ENCODE assay signal across 1 cellular context in genomic region chr12:6542209-6543009, GRCh38.
TF ChIP-seq lines count a peak whose summit lies in the region.

No MANE protein-coding gene starts in this region.

TF ChIP-seq in HepG2, 621 proteins besides CTCF, POLR2A, EP300 and RAD21 (continued from another document and continues in another):
- TF ChIP-seq DNMT3B (CRISPR knock-in tag; conservative IDR thresholded peaks at IDR 0.05): no peak
- TF ChIP-seq KMT2B (CRISPR knock-in tag; IDR thresholded peaks at IDR 0.05): 0 out of 2 replicates have a peak, but pooled peaks have one; percentile 42
- TF ChIP-seq ZNF781 (CRISPR knock-in tag; IDR thresholded peaks at IDR 0.05; ENCODE audit: borderline replicate concordance, not compliant biosample characterization): peak; percentile 83
- peak; percentile 80 for TF ChIP-seq REPIN1 (CRISPR knock-in tag; IDR thresholded peaks at IDR 0.05; ENCODE audit: borderline replicate concordance, low read depth)
- no peak for TF ChIP-seq ZSCAN31 (CRISPR knock-in tag; IDR thresholded peaks at IDR 0.05; ENCODE audit: low read depth)
- TF ChIP-seq ZNF530 (CRISPR knock-in tag; IDR thresholded peaks at IDR 0.05; ENCODE audit: low read depth): no peak
- TF ChIP-seq PHF5A (CRISPR knock-in tag; IDR thresholded peaks at IDR 0.05; ENCODE audit: low read depth, unreplicated experiment): peak; percentile 31
- 0 out of 2 replicates have a peak, but pooled peaks have one; percentile 44 for TF ChIP-seq RERE (CRISPR knock-in tag; IDR thresholded peaks at IDR 0.05; ENCODE audit: low read depth)
- no peak for TF ChIP-seq SP4 (CRISPR knock-in tag; IDR thresholded peaks at IDR 0.05)
- peak; percentile 48 for TF ChIP-seq ZNF350 (CRISPR knock-in tag; IDR thresholded peaks at IDR 0.05; ENCODE audit: borderline replicate concordance, low read depth)
- TF ChIP-seq ZNF615 (CRISPR knock-in tag; IDR thresholded peaks at IDR 0.05; ENCODE audit: borderline replicate concordance): no peak
- TF ChIP-seq TEAD2 (CRISPR knock-in tag; IDR thresholded peaks at IDR 0.05): no peak
- no peak; the same call in 1 of the 2 replicates for TF ChIP-seq ZNF891 (CRISPR knock-in tag; IDR thresholded peaks at IDR 0.05)
- peak; percentile 79; the same call in 1 of the 2 replicates for TF ChIP-seq HNRNPL (IDR thresholded peaks at IDR 0.05; ENCODE audit: low read depth, low read length)
- peak; percentile 85; the same call in 1 of the 2 replicates for TF ChIP-seq MIER3 (CRISPR knock-in tag; IDR thresholded peaks at IDR 0.05; ENCODE audit: borderline replicate concordance)
- TF ChIP-seq BCL6 (CRISPR knock-in tag; IDR thresholded peaks at IDR 0.05): peak; percentile 43
- no peak for TF ChIP-seq ZNF230 (CRISPR knock-in tag; IDR thresholded peaks at IDR 0.05)
- no peak for TF ChIP-seq ZBTB3 (CRISPR knock-in tag; IDR thresholded peaks at IDR 0.05; ENCODE audit: borderline replicate concordance, low read depth)
- TF ChIP-seq NRL (CRISPR knock-in tag; IDR thresholded peaks at IDR 0.05; ENCODE audit: borderline replicate concordance): 0 out of 2 replicates have a peak, but pooled peaks have one; percentile 58
- peak; percentile 79 for TF ChIP-seq PHF20 (CRISPR knock-in tag; IDR thresholded peaks at IDR 0.05)
- no peak for TF ChIP-seq MTF2 (CRISPR knock-in tag; IDR thresholded peaks at IDR 0.05; ENCODE audit: borderline replicate concordance)
- peak; percentile 88 for TF ChIP-seq KAT8 (CRISPR knock-in tag; IDR thresholded peaks at IDR 0.05)
- TF ChIP-seq ZNF326 (CRISPR knock-in tag; IDR thresholded peaks at IDR 0.05; ENCODE audit: borderline replicate concordance): no peak
- TF ChIP-seq ZNF558 (CRISPR knock-in tag; IDR thresholded peaks at IDR 0.05; ENCODE audit: borderline replicate concordance): no peak
- TF ChIP-seq ESRRA (CRISPR knock-in tag; IDR thresholded peaks at IDR 0.05; ENCODE audit: low read depth): peak; percentile 47; the same call in 1 of the 2 replicates
- TF ChIP-seq ZNF44 (CRISPR knock-in tag; IDR thresholded peaks at IDR 0.05): peak; percentile 41; the same call in 1 of the 2 replicates
- no peak for TF ChIP-seq ZBTB8A (CRISPR knock-in tag; IDR thresholded peaks at IDR 0.05; ENCODE audit: borderline replicate concordance, low read depth)
- peak; percentile 78; the same call in 1 of the 2 replicates for TF ChIP-seq ARNT2 (CRISPR knock-in tag; IDR thresholded peaks at IDR 0.05; ENCODE audit: low read depth)
- peak; percentile 46; the same call in 1 of the 2 replicates for TF ChIP-seq FOXK2 (IDR thresholded peaks at IDR 0.05)
- no peak for TF ChIP-seq ZNF432 (CRISPR knock-in tag; IDR thresholded peaks at IDR 0.05; ENCODE audit: borderline replicate concordance)
- TF ChIP-seq ZNF619 (CRISPR knock-in tag; IDR thresholded peaks at IDR 0.05): no peak
- TF ChIP-seq, protein P1, sequence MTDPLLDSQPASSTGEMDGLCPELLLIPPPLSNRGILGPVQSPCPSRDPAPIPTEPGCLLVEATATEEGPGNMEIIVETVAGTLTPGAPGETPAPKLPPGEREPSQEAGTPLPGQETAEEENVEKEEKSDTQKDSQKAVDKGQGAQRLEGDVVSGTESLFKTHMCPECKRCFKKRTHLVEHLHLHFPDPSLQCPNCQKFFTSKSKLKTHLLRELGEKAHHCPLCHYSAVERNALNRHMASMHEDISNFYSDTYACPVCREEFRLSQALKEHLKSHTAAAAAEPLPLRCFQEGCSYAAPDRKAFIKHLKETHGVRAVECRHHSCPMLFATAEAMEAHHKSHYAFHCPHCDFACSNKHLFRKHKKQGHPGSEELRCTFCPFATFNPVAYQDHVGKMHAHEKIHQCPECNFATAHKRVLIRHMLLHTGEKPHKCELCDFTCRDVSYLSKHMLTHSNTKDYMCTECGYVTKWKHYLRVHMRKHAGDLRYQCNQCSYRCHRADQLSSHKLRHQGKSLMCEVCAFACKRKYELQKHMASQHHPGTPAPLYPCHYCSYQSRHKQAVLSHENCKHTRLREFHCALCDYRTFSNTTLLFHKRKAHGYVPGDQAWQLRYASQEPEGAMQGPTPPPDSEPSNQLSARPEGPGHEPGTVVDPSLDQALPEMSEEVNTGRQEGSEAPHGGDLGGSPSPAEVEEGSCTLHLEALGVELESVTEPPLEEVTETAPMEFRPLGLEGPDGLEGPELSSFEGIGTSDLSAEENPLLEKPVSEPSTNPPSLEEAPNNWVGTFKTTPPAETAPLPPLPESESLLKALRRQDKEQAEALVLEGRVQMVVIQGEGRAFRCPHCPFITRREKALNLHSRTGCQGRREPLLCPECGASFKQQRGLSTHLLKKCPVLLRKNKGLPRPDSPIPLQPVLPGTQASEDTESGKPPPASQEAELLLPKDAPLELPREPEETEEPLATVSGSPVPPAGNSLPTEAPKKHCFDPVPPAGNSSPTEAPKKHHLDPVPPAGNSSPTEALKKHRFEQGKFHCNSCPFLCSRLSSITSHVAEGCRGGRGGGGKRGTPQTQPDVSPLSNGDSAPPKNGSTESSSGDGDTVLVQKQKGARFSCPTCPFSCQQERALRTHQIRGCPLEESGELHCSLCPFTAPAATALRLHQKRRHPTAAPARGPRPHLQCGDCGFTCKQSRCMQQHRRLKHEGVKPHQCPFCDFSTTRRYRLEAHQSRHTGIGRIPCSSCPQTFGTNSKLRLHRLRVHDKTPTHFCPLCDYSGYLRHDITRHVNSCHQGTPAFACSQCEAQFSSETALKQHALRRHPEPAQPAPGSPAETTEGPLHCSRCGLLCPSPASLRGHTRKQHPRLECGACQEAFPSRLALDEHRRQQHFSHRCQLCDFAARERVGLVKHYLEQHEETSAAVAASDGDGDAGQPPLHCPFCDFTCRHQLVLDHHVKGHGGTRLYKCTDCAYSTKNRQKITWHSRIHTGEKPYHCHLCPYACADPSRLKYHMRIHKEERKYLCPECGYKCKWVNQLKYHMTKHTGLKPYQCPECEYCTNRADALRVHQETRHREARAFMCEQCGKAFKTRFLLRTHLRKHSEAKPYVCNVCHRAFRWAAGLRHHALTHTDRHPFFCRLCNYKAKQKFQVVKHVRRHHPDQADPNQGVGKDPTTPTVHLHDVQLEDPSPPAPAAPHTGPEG (CRISPR knock-in tag; IDR thresholded peaks at IDR 0.05): 0 out of 2 replicates have a peak, but pooled peaks have one; percentile 35
- 0 out of 2 replicates have a peak, but pooled peaks have one; percentile 25 for TF ChIP-seq NR2F2 (IDR thresholded peaks at IDR 0.05; ENCODE audit: borderline replicate concordance, low read depth)
- TF ChIP-seq, protein P2, sequence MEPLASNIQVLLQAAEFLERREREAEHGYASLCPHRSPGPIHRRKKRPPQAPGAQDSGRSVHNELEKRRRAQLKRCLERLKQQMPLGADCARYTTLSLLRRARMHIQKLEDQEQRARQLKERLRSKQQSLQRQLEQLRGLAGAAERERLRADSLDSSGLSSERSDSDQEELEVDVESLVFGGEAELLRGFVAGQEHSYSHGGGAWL (CRISPR knock-in tag; IDR thresholded peaks at IDR 0.05): peak; percentile 20; the same call in 1 of the 2 replicates
- no peak for TF ChIP-seq SP140L (CRISPR knock-in tag; IDR thresholded peaks at IDR 0.05; ENCODE audit: borderline replicate concordance)
- peak; percentile 88; the same call in 1 of the 2 replicates for TF ChIP-seq GZF1 (CRISPR knock-in tag; IDR thresholded peaks at IDR 0.05)
- no peak for TF ChIP-seq ARNT (IDR thresholded peaks at IDR 0.05)
- TF ChIP-seq, protein P3, sequence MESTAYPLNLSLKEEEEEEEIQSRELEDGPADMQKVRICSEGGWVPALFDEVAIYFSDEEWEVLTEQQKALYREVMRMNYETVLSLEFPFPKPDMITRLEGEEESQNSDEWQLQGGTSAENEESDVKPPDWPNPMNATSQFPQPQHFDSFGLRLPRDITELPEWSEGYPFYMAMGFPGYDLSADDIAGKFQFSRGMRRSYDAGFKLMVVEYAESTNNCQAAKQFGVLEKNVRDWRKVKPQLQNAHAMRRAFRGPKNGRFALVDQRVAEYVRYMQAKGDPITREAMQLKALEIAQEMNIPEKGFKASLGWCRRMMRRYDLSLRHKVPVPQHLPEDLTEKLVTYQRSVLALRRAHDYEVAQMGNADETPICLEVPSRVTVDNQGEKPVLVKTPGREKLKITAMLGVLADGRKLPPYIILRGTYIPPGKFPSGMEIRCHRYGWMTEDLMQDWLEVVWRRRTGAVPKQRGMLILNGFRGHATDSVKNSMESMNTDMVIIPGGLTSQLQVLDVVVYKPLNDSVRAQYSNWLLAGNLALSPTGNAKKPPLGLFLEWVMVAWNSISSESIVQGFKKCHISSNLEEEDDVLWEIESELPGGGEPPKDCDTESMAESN (CRISPR knock-in tag; conservative IDR thresholded peaks at IDR 0.05): 0 out of 2 replicates have a peak, but pooled peaks have one; percentile 16
- TF ChIP-seq, protein P4, sequence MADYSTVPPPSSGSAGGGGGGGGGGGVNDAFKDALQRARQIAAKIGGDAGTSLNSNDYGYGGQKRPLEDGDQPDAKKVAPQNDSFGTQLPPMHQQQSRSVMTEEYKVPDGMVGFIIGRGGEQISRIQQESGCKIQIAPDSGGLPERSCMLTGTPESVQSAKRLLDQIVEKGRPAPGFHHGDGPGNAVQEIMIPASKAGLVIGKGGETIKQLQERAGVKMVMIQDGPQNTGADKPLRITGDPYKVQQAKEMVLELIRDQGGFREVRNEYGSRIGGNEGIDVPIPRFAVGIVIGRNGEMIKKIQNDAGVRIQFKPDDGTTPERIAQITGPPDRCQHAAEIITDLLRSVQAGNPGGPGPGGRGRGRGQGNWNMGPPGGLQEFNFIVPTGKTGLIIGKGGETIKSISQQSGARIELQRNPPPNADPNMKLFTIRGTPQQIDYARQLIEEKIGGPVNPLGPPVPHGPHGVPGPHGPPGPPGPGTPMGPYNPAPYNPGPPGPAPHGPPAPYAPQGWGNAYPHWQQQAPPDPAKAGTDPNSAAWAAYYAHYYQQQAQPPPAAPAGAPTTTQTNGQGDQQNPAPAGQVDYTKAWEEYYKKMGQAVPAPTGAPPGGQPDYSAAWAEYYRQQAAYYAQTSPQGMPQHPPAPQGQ (CRISPR knock-in tag; IDR thresholded peaks at IDR 0.05; ENCODE audit: borderline replicate concordance): peak; percentile 79; the same call in 1 of the 2 replicates
- no peak for TF ChIP-seq HMG20A (CRISPR knock-in tag; IDR thresholded peaks at IDR 0.05; ENCODE audit: borderline replicate concordance)
- TF ChIP-seq SOX13 (IDR thresholded peaks at IDR 0.05): peak; percentile 52; the same call in 1 of the 2 replicates
- peak in 1 of 2 experiments; percentile 82; a peak in 2 of 4 replicates for TF ChIP-seq SOX13 (CRISPR knock-in tag; conservative IDR thresholded peaks at IDR 0.05 in 1 of 2, IDR thresholded peaks at IDR 0.05 in 1 of 2)
- no peak for TF ChIP-seq TCF12 (IDR thresholded peaks at IDR 0.05)
- no peak for TF ChIP-seq TCF12 (CRISPR knock-in tag; IDR thresholded peaks at IDR 0.05)
- TF ChIP-seq, protein P5, sequence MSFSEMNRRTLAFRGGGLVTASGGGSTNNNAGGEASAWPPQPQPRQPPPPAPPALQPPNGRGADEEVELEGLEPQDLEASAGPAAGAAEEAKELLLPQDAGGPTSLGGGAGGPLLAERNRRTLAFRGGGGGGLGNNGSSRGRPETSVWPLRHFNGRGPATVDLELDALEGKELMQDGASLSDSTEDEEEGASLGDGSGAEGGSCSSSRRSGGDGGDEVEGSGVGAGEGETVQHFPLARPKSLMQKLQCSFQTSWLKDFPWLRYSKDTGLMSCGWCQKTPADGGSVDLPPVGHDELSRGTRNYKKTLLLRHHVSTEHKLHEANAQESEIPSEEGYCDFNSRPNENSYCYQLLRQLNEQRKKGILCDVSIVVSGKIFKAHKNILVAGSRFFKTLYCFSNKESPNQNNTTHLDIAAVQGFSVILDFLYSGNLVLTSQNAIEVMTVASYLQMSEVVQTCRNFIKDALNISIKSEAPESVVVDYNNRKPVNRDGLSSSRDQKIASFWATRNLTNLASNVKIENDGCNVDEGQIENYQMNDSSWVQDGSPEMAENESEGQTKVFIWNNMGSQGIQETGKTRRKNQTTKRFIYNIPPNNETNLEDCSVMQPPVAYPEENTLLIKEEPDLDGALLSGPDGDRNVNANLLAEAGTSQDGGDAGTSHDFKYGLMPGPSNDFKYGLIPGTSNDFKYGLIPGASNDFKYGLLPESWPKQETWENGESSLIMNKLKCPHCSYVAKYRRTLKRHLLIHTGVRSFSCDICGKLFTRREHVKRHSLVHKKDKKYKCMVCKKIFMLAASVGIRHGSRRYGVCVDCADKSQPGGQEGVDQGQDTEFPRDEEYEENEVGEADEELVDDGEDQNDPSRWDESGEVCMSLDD (CRISPR knock-in tag; IDR thresholded peaks at IDR 0.05; ENCODE audit: borderline replicate concordance): peak; percentile 36; the same call in 1 of the 2 replicates
